ENCODE assay signal across 13 cellular contexts in genomic region chr9:78026416-78026815, GRCh38. TPM values are rescaled to one million over a fixed set of nuclear protein-coding genes. Genes with fewer than 3 reads are reported as not detected.
DNase-seq lines count a peak whose midpoint lies in the region; ATAC-seq, FAIRE-seq and TF ChIP-seq lines count a peak whose summit lies in the region.
"Had no signal": no experiment of that assay in that cellular context is flagged by ENCODE, and none has a peak within 500 bp of the region (broad histone marks: within the 10 kb centered on the region; RNA-seq: fewer than 3 reads in every experiment).

No MANE protein-coding gene starts in this region.

- H3K27me3 ChIP-seq in Karpas-422 (ENCODE audit: low read length): no peaks in the 10 kb centered on the region
- H3K27me3 ChIP-seq: colonic mucosa, gastroesophageal sphincter had no signal

- no peak for FAIRE-seq in A549 (lab: Jason Lieb, UNC)

- H3K4me3 ChIP-seq in A549 (no peak overlapping the region), Karpas-422 (ENCODE audit: low read length) (no peak overlapping the region)
- H3K4me3 ChIP-seq: colonic mucosa had no signal

- no peak for ATAC-seq in A549
- ATAC-seq: gastroesophageal sphincter, Right ventricle myocardium inferior had no signal

- no peaks in the 10 kb centered on the region for H4K20me1 ChIP-seq in Karpas-422 (ENCODE audit: insufficient read depth, low read depth, low read length)

- TF ChIP-seq POLR2A in A549 (IDR thresholded peaks at IDR 0.05; ENCODE audit: low read length): no peak

- H3K79me2 ChIP-seq in Karpas-422 (ENCODE audit: low read length): no peaks in the 10 kb centered on the region

- H2AFZ ChIP-seq in Karpas-422 (ENCODE audit: low read length): no peak overlapping the region

- H3K4me1 ChIP-seq in A549 (peaks cover 63% of the 10 kb centered on the region), Karpas-422 (ENCODE audit: low read length) (peaks cover 16% of the 10 kb centered on the region)

- H3K9me2 ChIP-seq in Karpas-422 (replicated peaks; ENCODE audit: insufficient read depth, low read length): no peaks in the 10 kb centered on the region

- POLR2A ChIA-PET in A549 (lab: Yijun Ruan, JAX): no interaction called here

- WGBS in A549 (ENCODE audit: missing lambda C conversion rate): 82% methylated on average over 1 of the region's 1 CpG

- no peak for TF ChIP-seq EP300 in A549 (IDR thresholded peaks at IDR 0.05)

- H3K9me3 ChIP-seq in A549 (no peaks in the 10 kb centered on the region), Karpas-422 (ENCODE audit: low read length) (no peaks in the 10 kb centered on the region)
- H3K9me3 ChIP-seq: colonic mucosa, gastroesophageal sphincter had no signal

- no peak overlapping the region for H3K9ac ChIP-seq in Karpas-422 (ENCODE audit: low read length)

- DNase-seq in A549 (ENCODE audit: low read depth in 1 of 2, low spot score in 1 of 2) (no peak), LHCN-M2 (ENCODE audit: low read depth) (peak; percentile 59), dermis blood vessel endothelial cell (peak; percentile 40), myocyte (ENCODE audit: low read depth) (peak; percentile 61), Karpas-422 (no peak), NCI-H2227 treated with DMSO at 0.1 percent for 48 hours (lab: John Stamatoyannopoulos, UW) (no peak), SIG-M5 (lab: John Stamatoyannopoulos, UW) (no peak)
- no peak for DNase-seq in activated CD4-positive, alpha-beta T cell treated with anti-CD3 and anti-CD28 coated beads for 1 hour
- DNase-seq: activated naive CD8-positive, alpha-beta T cell treated with anti-CD3 and anti-CD28 coated beads, Interleukin-2, amount 10 ng/mL, durations not matched to agents 7 days and 5 days; colonic mucosa; stimulated activated CD4-positive, alpha-beta T cell treated with anti-CD3 and anti-CD28 coated beads, Interleukin-15, amount 100 ng/mL, for 24 hours had no signal

- TF ChIP-seq RAD21 in A549 (conservative IDR thresholded peaks at IDR 0.05 in 1 of 2, IDR thresholded peaks at IDR 0.05 in 1 of 2): no peak

- peak overlapping the region; percentile 13 to 32; a peak in 2 of 6 replicates for H3K27ac ChIP-seq in A549
- H3K27ac ChIP-seq in Karpas-422 (ENCODE audit: low read length): no peak overlapping the region
- H3K27ac ChIP-seq: colonic mucosa had no signal

- CTCF ChIA-PET in A549 (lab: Yijun Ruan, JAX): interaction anchor here (0.9 to 4.0 kb wide), 4 partner anchors 9 to 273 kb away, joined by 3 to 23 read pairs (median 3); no protein-coding TSS in a partner anchor

- no peaks in the 10 kb centered on the region for H3K36me3 ChIP-seq in Karpas-422 (ENCODE audit: insufficient read depth, low read length)
- H3K36me3 ChIP-seq: colonic mucosa, gastroesophageal sphincter had no signal

- TF ChIP-seq CTCF in A549 (IDR thresholded peaks at IDR 0.05): no peak

- H3K4me2 ChIP-seq in A549: peak overlapping the region; percentile 40
- no peak overlapping the region for H3K4me2 ChIP-seq in Karpas-422 (ENCODE audit: low read depth, low read length, poor library complexity, severe bottlenecking)

TF ChIP-seq in A549, 52 proteins besides CTCF, POLR2A, EP300 and RAD21:
- no peak for TF ChIP-seq EHF (CRISPR knock-in tag; IDR thresholded peaks at IDR 0.05)
- TF ChIP-seq MAFK (IDR thresholded peaks at IDR 0.05; ENCODE audit: partially characterized antibody): no peak
- TF ChIP-seq SMC3 (IDR thresholded peaks at IDR 0.05): no peak
- TF ChIP-seq JUNB (IDR thresholded peaks at IDR 0.05): no peak
- TF ChIP-seq RCOR1 (IDR thresholded peaks at IDR 0.05; ENCODE audit: low read depth, low read length): no peak
- no peak for TF ChIP-seq CBX2 (IDR thresholded peaks at IDR 0.05; ENCODE audit: borderline replicate concordance, low read depth)
- no peak for TF ChIP-seq ZNF302 (CRISPR knock-in tag; IDR thresholded peaks at IDR 0.05)
- TF ChIP-seq RNF2 (IDR thresholded peaks at IDR 0.05; ENCODE audit: borderline replicate concordance, low read depth): no peak
- no peak for TF ChIP-seq PHF8 (IDR thresholded peaks at IDR 0.05; ENCODE audit: borderline replicate concordance, low read depth)
- no peak for TF ChIP-seq HOXA7 (CRISPR knock-in tag; IDR thresholded peaks at IDR 0.05)
- TF ChIP-seq E2F6 (IDR thresholded peaks at IDR 0.05; ENCODE audit: borderline replicate concordance, low read depth): no peak
- TF ChIP-seq CEBPB (IDR thresholded peaks at IDR 0.05): no peak
- TF ChIP-seq CHD2 (IDR thresholded peaks at IDR 0.05; ENCODE audit: low read length, partially characterized antibody): no peak
- no peak for TF ChIP-seq FOSL2 (IDR thresholded peaks at IDR 0.05)
- TF ChIP-seq FOSL2 (CRISPR knock-in tag; IDR thresholded peaks at IDR 0.05): no peak
- no peak for TF ChIP-seq CHD4 (IDR thresholded peaks at IDR 0.05; ENCODE audit: borderline replicate concordance)
TF ChIP-seq in A549: peak in this region for 0.

RNA-seq across cellular contexts. Expression of gene GNAQ, which starts 5.2 kb away (rescaled TPM):
- polyA plus RNA-seq in A549 (2011; rRNA removed): 53.7 and 60.0 TPM in 2 replicates
- 6.8 and 8.2 TPM in 2 replicates for polyA plus RNA-seq in A549 (2012; cell fraction: cytosol; rRNA removed)
- 3.3 and 5.8 TPM in 2 replicates for polyA plus RNA-seq in A549 (2012; cell fraction: nucleus; rRNA removed)
- polyA plus RNA-seq in A549 (2017; fragmentation: RNase III; extraction: RNeasy Plus Mini Kit Qiagen cat#74134 plus additional on column Dnase treatment): 17.1 to 18.2 TPM (median 17.9 TPM) in 3 replicates
- polyA minus RNA-seq in A549 (2011; rRNA and poly(A)+ RNA removed): 45.7 and 46.6 TPM in 2 replicates
- total RNA-seq in LHCN-M2 (2014; rRNA removed): 21.0 and 29.2 TPM in 2 replicates
- 12.5 TPM for polyA plus RNA-seq in LHCN-M2 (2012)
- total RNA-seq in dermis blood vessel endothelial cell: 48.0 and 88.6 TPM in 2 replicates
- 25.3 and 29.9 TPM in 2 replicates for total RNA-seq in myocyte
- polyA plus RNA-seq in myocyte (2012): 25.7 TPM
- not detected in 2 replicates for total RNA-seq in Karpas-422 (2014; rRNA removed; shearing (Covaris generic); ENCODE audit: low replicate concordance)

Comparison
In these comparisons a context has a peak if more than half of its experiments do, and no peak if none do; other contexts are left out.
1. DNase-seq: peak in LHCN-M2 (single experiment), dermis blood vessel endothelial cell (single experiment) and myocyte (single experiment); none in A549 (0 of 2), Karpas-422 (single experiment), NCI-H2227 treated with DMSO at 0.1 percent for 48 hours (single experiment), activated CD4-positive, alpha-beta T cell treated with anti-CD3 and anti-CD28 coated beads for 1 hour (single experiment) and SIG-M5 (single experiment).
2. RNA of gene GNAQ, which starts 5.2 kb away (total RNA-seq): 48.0 to 88.6 TPM in dermis blood vessel endothelial cell, 25.3 to 29.9 TPM in myocyte and 21.0 to 29.2 TPM in LHCN-M2; not detected in Karpas-422; every median in the first group is over 10 times any median in the second.